8 cellular contexts compared by ENCODE assay signal in the genomic region with DNA sequence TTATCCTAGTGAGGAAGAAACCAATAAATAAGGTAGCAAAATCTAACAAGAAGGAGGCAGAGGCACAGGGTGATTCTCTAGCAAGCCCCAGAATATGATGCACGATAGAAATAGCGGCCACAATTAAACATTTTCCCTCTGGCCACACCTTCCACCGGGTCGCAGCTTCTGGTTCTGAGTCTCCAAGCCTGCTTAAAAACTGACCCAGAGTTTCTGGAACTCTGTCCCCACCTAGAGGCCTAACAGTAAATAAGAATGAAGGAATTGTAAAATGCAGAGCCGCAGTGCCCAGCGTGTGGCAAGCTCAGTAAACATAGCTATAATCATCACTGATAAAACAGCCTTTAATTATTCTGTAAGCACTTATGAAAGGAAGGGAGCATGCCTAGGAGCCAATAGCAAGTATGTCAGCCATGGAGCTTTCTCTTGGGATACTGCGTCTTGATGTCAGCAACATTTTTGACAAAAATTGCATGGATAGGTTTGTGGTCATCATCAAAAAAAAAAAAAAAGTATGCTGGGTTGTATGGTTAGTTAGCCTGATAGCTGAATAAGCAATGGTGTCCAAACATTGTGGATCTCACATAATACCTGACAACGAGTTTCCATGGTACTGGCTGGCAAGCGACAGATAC.
DNase-seq lines count a peak whose midpoint lies in the region; ATAC-seq and TF ChIP-seq lines count a peak whose summit lies in the region.

No MANE protein-coding gene starts in this region.

- DNase-seq in heart right ventricle: peak in 1 of 2 donors; percentile 8
- DNase-seq in cardiac septum (ENCODE audit: low spot score): no peak
- DNase-seq in MV-4-11 (lab: John Stamatoyannopoulos, UW): peak; percentile 32
- DNase-seq in glomerular visceral epithelial cell (ENCODE audit: extremely low spot score): peak; percentile 58
- no peak for DNase-seq in stimulated activated naive B cell treated with anti-CD40 and anti-IgM and Interleukin-4, amounts not matched to agents 10 μg/mL and 1 μg/mL and 100 μg/mL, for 72 hours
- no peak for DNase-seq in activated T-cell treated with anti-CD3 and anti-CD28 coated beads, Interleukin-2, amount 50 U/mL, for 72 hours

- no peak overlapping the region for H3K4me2 ChIP-seq in SU-DHL-6 (ENCODE audit: low read depth, low read length, poor library complexity, severe bottlenecking)

- WGBS in heart right ventricle, 2 donors: 30 to 31% methylated on average over 9 of the region's 9 CpGs

- peaks cover 0 to 4% of the 10 kb centered on the region in 2 donors for H3K9me3 Mint-ChIP-seq in stimulated activated naive B cell treated with anti-CD40 and anti-IgM and Interleukin-4, amounts not matched to agents 10 μg/mL and 1 μg/mL and 100 μg/mL, for 72 hours
- peaks cover 2 to 3% of the 10 kb centered on the region in 2 donors for H3K9me3 Mint-ChIP-seq in activated T-cell treated with anti-CD3 and anti-CD28 coated beads, Interleukin-2, amount 50 U/mL, for 72 hours

- no peaks in the 10 kb centered on the region for H3K9me2 ChIP-seq in SU-DHL-6 (replicated peaks; ENCODE audit: insufficient read depth, low read length)

- H3K79me2 ChIP-seq in SU-DHL-6 (ENCODE audit: insufficient read depth, low read length): no peaks in the 10 kb centered on the region

- no peaks in the 10 kb centered on the region for H3F3A ChIP-seq in SU-DHL-6 (ENCODE audit: insufficient read depth)

- no peak overlapping the region for H3K9ac ChIP-seq in SU-DHL-6 (ENCODE audit: low read length)

- H3K4me3 Mint-ChIP-seq in stimulated activated naive B cell treated with anti-CD40 and anti-IgM and Interleukin-4, amounts not matched to agents 10 μg/mL and 1 μg/mL and 100 μg/mL, for 72 hours: no peak overlapping the region
- no peak overlapping the region for H3K4me3 Mint-ChIP-seq in activated T-cell treated with anti-CD3 and anti-CD28 coated beads, Interleukin-2, amount 50 U/mL, for 72 hours

- H3K9me3 ChIP-seq in heart right ventricle (no peaks in the 10 kb centered on the region), SU-DHL-6 (ENCODE audit: insufficient read depth, low read length) (no peaks in the 10 kb centered on the region)

- intact Hi-C loops in heart right ventricle (cut with DNase I) (no loop called here), cardiac septum (cut with DNase I) (no loop called here)

- no peaks in the 10 kb centered on the region for H3K36me3 Mint-ChIP-seq in stimulated activated naive B cell treated with anti-CD40 and anti-IgM and Interleukin-4, amounts not matched to agents 10 μg/mL and 1 μg/mL and 100 μg/mL, for 72 hours
- H3K36me3 Mint-ChIP-seq in activated T-cell treated with anti-CD3 and anti-CD28 coated beads, Interleukin-2, amount 50 U/mL, for 72 hours (ENCODE audit: insufficient read depth in 2 of 2): no peaks in the 10 kb centered on the region

- TF ChIP-seq CTCF in heart right ventricle (IDR thresholded peaks at IDR 0.05) (peak in 6 of 9 donors; percentile 28 to 57 (median 42)), SU-DHL-6 (IDR thresholded peaks at IDR 0.05; ENCODE audit: insufficient read depth, low read length, poor library complexity, severe bottlenecking) (peak; percentile 40)

- H3K27ac ChIP-seq in heart right ventricle (no peak overlapping the region), SU-DHL-6 (ENCODE audit: low read depth, low read length) (no peak overlapping the region)

- H3K36me3 ChIP-seq in heart right ventricle (no peaks in the 10 kb centered on the region), SU-DHL-6 (ENCODE audit: low read length) (no peaks in the 10 kb centered on the region)

- no peak overlapping the region for H3K27ac Mint-ChIP-seq in stimulated activated naive B cell treated with anti-CD40 and anti-IgM and Interleukin-4, amounts not matched to agents 10 μg/mL and 1 μg/mL and 100 μg/mL, for 72 hours
- no peak overlapping the region for H3K27ac Mint-ChIP-seq in activated T-cell treated with anti-CD3 and anti-CD28 coated beads, Interleukin-2, amount 50 U/mL, for 72 hours

- H3K27me3 ChIP-seq in heart right ventricle: peaks cover 0 to 20% (median 0%) of the 10 kb centered on the region in 7 donors
- no peaks in the 10 kb centered on the region for H3K27me3 ChIP-seq in SU-DHL-6 (ENCODE audit: low read length)

- no peaks in the 10 kb centered on the region for H3K4me1 Mint-ChIP-seq in stimulated activated naive B cell treated with anti-CD40 and anti-IgM and Interleukin-4, amounts not matched to agents 10 μg/mL and 1 μg/mL and 100 μg/mL, for 72 hours
- no peaks in the 10 kb centered on the region for H3K4me1 Mint-ChIP-seq in activated T-cell treated with anti-CD3 and anti-CD28 coated beads, Interleukin-2, amount 50 U/mL, for 72 hours (ENCODE audit: low read depth)

- H4K20me1 ChIP-seq in SU-DHL-6 (ENCODE audit: low read depth, low read length): no peaks in the 10 kb centered on the region

- no peaks in the 10 kb centered on the region for H3K4me1 ChIP-seq in heart right ventricle

- no peak for ATAC-seq in heart right ventricle
- ATAC-seq in stimulated activated naive B cell treated with anti-CD40 and anti-IgM and Interleukin-4, amounts not matched to agents 10 μg/mL and 1 μg/mL and 100 μg/mL, for 72 hours (replicated peaks): peak; percentile 36 to 67
- ATAC-seq in activated T-cell treated with anti-CD3 and anti-CD28 coated beads, Interleukin-2, amount 50 U/mL, for 72 hours (replicated peaks in 1 of 2): no peak
- ATAC-seq in GM21390 (IDR thresholded peaks at IDR 0.05; ENCODE audit: unreplicated experiment): no peak

- no peak overlapping the region for H3K4me3 ChIP-seq in heart right ventricle
- no peak overlapping the region for H3K4me3 ChIP-seq in SU-DHL-6 (ENCODE audit: insufficient read depth, low read length, poor library complexity, severe bottlenecking)

- no peaks in the 10 kb centered on the region for H3K27me3 Mint-ChIP-seq in stimulated activated naive B cell treated with anti-CD40 and anti-IgM and Interleukin-4, amounts not matched to agents 10 μg/mL and 1 μg/mL and 100 μg/mL, for 72 hours
- no peaks in the 10 kb centered on the region for H3K27me3 Mint-ChIP-seq in activated T-cell treated with anti-CD3 and anti-CD28 coated beads, Interleukin-2, amount 50 U/mL, for 72 hours (ENCODE audit: low read depth)

- H2AFZ ChIP-seq in SU-DHL-6 (ENCODE audit: low read depth, low read length, severe bottlenecking): no peak overlapping the region

Comparison
In these comparisons a context has a peak if more than half of its experiments do, and no peak if none do; other contexts are left out.
1. ATAC-seq: peak in stimulated activated naive B cell treated with anti-CD40 and anti-IgM and Interleukin-4, amounts not matched to agents 10 μg/mL and 1 μg/mL and 100 μg/mL, for 72 hours (2 of 2); none in heart right ventricle (0 of 8), activated T-cell treated with anti-CD3 and anti-CD28 coated beads, Interleukin-2, amount 50 U/mL, for 72 hours (0 of 2) and GM21390 (single experiment).
2. DNase-seq: peak in MV-4-11 (single experiment) and glomerular visceral epithelial cell (single experiment); none in cardiac septum (single experiment), stimulated activated naive B cell treated with anti-CD40 and anti-IgM and Interleukin-4, amounts not matched to agents 10 μg/mL and 1 μg/mL and 100 μg/mL, for 72 hours (single experiment) and activated T-cell treated with anti-CD3 and anti-CD28 coated beads, Interleukin-2, amount 50 U/mL, for 72 hours (0 of 2).